26 cellular contexts compared by ENCODE assay signal in genomic region chr1:227635596-227635995, GRCh38.
"Had no signal": no experiment of that assay in that cellular context is flagged by ENCODE, and none has a peak within 500 bp of the region (broad histone marks: within the 10 kb centered on the region; RNA-seq: fewer than 3 reads in every experiment).

No MANE protein-coding gene starts in this region.

- H3K27me3 ChIP-seq: stomach, suprapubic skin, testis, thyroid gland, tibial artery, tibial nerve, transverse colon, upper lobe of left lung, upper lobe of right lung, uterus, vagina had no signal

- DNase-seq: stimulated activated CD4-positive, alpha-beta T cell treated with anti-CD3 and anti-CD28 coated beads, Interleukin-2, amount 100 ng/mL, for 48 hours; stimulated activated CD4-positive, alpha-beta T cell treated with anti-CD3 and anti-CD28 coated beads, Interleukin-4, amount 100 ng/mL, for 1 hour; stimulated activated CD4-positive, alpha-beta T cell treated with anti-CD3 and anti-CD28 coated beads, Interleukin-4, amount 100 ng/mL, for 24 hours; stimulated activated CD4-positive, alpha-beta T cell treated with anti-CD3 and anti-CD28 coated beads, Interleukin-4, amount 100 ng/mL, for 4 hours; stimulated activated CD8-positive, alpha-beta memory T cell treated with anti-CD3 and anti-CD28 coated beads, Interleukin-4, amount 100 ng/mL, for 48 hours; stimulated activated naive B cell treated with anti-CD40 and anti-IgM and Interleukin-4, amounts not matched to agents 10 μg/mL and 1 μg/mL and 100 μg/mL, for 72 hours; stimulated activated naive CD4-positive, alpha-beta T cell; stimulated activated naive CD4-positive, alpha-beta T cell treated with Interleukin-2 at 50 U/mL for 16 hours; stimulated activated naive CD8-positive, alpha-beta T cell treated with anti-CD3 and anti-CD28 coated beads, Interleukin-15, amount 100 ng/mL, for 72 hours; stimulated activated naive CD8-positive, alpha-beta T cell treated with anti-CD3 and anti-CD28 coated beads, Interleukin-15, Interleukin-2, amounts not matched to agents 100 U/mL and 50 U/mL, for 24 hours; stomach; substantia nigra; testis; thyroid gland; tibial artery; transverse colon; upper lobe of left lung; upper lobe of right lung; uterus had no signal

- H3K4me1 ChIP-seq: stomach, suprapubic skin, testis, thyroid gland, tibial artery, tibial nerve, transverse colon, upper lobe of left lung, upper lobe of right lung, uterus, vagina had no signal

- H3K27ac ChIP-seq: stomach, suprapubic skin, testis, thoracic aorta, thyroid gland, tibial artery, tibial nerve, transverse colon, upper lobe of left lung, upper lobe of right lung, uterus, vagina had no signal

- H3K27me3 Mint-ChIP-seq: stimulated activated memory B cell treated with anti-CD40 and anti-IgM and Interleukin-4, amounts not matched to agents 10 μg/mL and 1 μg/mL and 100 μg/mL, for 72 hours; stimulated activated naive B cell treated with anti-CD40 and anti-IgM and Interleukin-4, amounts not matched to agents 10 μg/mL and 1 μg/mL and 100 μg/mL, for 72 hours; stimulated activated naive CD8-positive, alpha-beta T cell treated with anti-CD3 and anti-CD28 coated beads, Interleukin-15, amount 100 ng/mL, for 72 hours; stimulated activated naive CD8-positive, alpha-beta T cell treated with anti-CD3 and anti-CD28 coated beads, Interleukin-15, Interleukin-2, amounts not matched to agents 100 ng/mL and 50 ng/mL, for 24 hours; type B pancreatic cell had no signal

- H3K9me3 ChIP-seq: testis, thyroid gland had no signal

- ATAC-seq: stimulated activated memory B cell treated with anti-CD40 and anti-IgM and Interleukin-4, amounts not matched to agents 10 μg/mL and 1 μg/mL and 100 μg/mL, for 72 hours; stimulated activated naive B cell treated with anti-CD40 and anti-IgM and Interleukin-4, amounts not matched to agents 10 μg/mL and 1 μg/mL and 100 μg/mL, for 72 hours; stimulated activated naive CD8-positive, alpha-beta T cell treated with anti-CD3 and anti-CD28 coated beads, Interleukin-15, amount 100 ng/mL, for 72 hours; stimulated activated naive CD8-positive, alpha-beta T cell treated with anti-CD3 and anti-CD28 coated beads, Interleukin-15, Interleukin-2, amounts not matched to agents 100 U/mL and 50 U/mL, for 24 hours; upper lobe of right lung had no signal

- H3K4me3 Mint-ChIP-seq: stimulated activated memory B cell treated with anti-CD40 and anti-IgM and Interleukin-4, amounts not matched to agents 10 μg/mL and 1 μg/mL and 100 μg/mL, for 72 hours; stimulated activated naive B cell treated with anti-CD40 and anti-IgM and Interleukin-4, amounts not matched to agents 10 μg/mL and 1 μg/mL and 100 μg/mL, for 72 hours; stimulated activated naive CD8-positive, alpha-beta T cell treated with anti-CD3 and anti-CD28 coated beads, Interleukin-15, amount 100 ng/mL, for 72 hours; stimulated activated naive CD8-positive, alpha-beta T cell treated with anti-CD3 and anti-CD28 coated beads, Interleukin-15, Interleukin-2, amounts not matched to agents 100 ng/mL and 50 ng/mL, for 24 hours; type B pancreatic cell had no signal

- H3K36me3 ChIP-seq: suprapubic skin, thoracic aorta, thyroid gland, upper lobe of right lung, uterus had no signal

- H3K27ac Mint-ChIP-seq: stimulated activated memory B cell treated with anti-CD40 and anti-IgM and Interleukin-4, amounts not matched to agents 10 μg/mL and 1 μg/mL and 100 μg/mL, for 72 hours; stimulated activated naive B cell treated with anti-CD40 and anti-IgM and Interleukin-4, amounts not matched to agents 10 μg/mL and 1 μg/mL and 100 μg/mL, for 72 hours; stimulated activated naive CD8-positive, alpha-beta T cell treated with anti-CD3 and anti-CD28 coated beads, Interleukin-15, amount 100 ng/mL, for 72 hours; stimulated activated naive CD8-positive, alpha-beta T cell treated with anti-CD3 and anti-CD28 coated beads, Interleukin-15, Interleukin-2, amounts not matched to agents 100 ng/mL and 50 ng/mL, for 24 hours; type B pancreatic cell had no signal

- H3K4me1 Mint-ChIP-seq: stimulated activated memory B cell treated with anti-CD40 and anti-IgM and Interleukin-4, amounts not matched to agents 10 μg/mL and 1 μg/mL and 100 μg/mL, for 72 hours; stimulated activated naive CD8-positive, alpha-beta T cell treated with anti-CD3 and anti-CD28 coated beads, Interleukin-15, amount 100 ng/mL, for 72 hours had no signal

- H3K4me3 ChIP-seq: stomach, suprapubic skin, testis, thoracic aorta, thyroid gland, tibial artery, tibial nerve, transverse colon, upper lobe of left lung, upper lobe of right lung, uterus, vagina had no signal
